In the genomic region with DNA sequence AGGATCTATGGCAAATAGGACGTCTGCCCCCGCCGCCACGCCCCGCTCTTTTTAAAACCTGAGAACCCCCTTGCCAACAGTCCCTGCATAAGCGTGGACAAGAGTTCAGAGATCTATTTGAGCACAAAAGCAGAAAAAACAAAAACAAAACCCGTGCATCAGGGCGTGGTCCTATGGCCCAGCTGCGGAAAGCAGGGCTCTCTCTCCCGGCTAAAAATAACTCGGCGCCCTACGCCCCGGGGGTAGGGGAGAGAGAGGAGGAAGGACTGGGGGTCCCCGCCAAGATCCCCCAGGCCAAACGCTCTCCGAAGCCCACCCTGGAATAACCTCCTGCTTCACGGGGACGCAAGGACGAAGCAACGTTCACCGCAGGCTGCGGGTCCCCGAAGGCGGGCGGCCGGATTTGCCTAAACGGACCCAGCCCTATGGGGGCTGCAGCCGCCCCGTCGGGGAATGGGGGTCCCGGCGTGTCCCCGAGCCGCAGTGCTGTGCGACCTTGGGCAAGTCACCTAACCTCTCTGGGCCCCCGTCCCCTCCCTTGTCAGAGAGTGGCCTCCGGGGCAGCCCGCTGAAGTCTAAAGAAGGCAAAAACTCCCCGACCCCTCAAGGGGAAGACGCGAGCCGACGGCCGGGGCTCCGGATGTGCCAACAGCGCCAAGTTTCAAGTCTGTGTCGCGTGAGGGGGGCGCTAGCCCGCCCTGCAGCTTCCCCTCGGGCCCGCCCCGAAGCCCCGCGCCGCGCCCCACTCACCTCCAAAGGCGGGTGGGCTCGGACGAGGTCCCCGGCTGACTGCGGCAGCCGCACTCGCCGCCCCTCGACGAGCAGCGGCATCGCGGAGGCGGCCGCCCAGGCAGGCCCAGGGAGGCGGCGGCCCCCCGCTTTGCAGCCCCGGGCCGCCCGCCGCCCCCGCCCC, we compare ENCODE assay signal across 8 cellular contexts. TPM values are rescaled to one million over a fixed set of nuclear protein-coding genes. Genes with fewer than 3 reads are reported as not detected.
DNase-seq lines count a peak whose midpoint lies in the region; ATAC-seq and TF ChIP-seq lines count a peak whose summit lies in the region.

No MANE protein-coding gene starts in this region.

- ATAC-seq in GM21390 (IDR thresholded peaks at IDR 0.05; ENCODE audit: unreplicated experiment) = peak; percentile 54

- TF ChIP-seq CTCF in GM12873 (IDR thresholded peaks at IDR 0.05; ENCODE audit: insufficient read depth, low read depth, low read length, missing control alignments) = peak; percentile 41
- TF ChIP-seq CTCF in WI38 (IDR thresholded peaks at IDR 0.05; ENCODE audit: low read depth, low read length) = no peak
- TF ChIP-seq CTCF in neural crest cell (conservative IDR thresholded peaks at IDR 0.05) = peak; percentile 22

- H3K27me3 ChIP-seq in HUES6 (ENCODE audit: control insufficient read depth, insufficient read depth, low read length) = no peaks in the 10 kb centered on the region

- no peaks in the 10 kb centered on the region for H3K4me1 ChIP-seq in HUES6 (ENCODE audit: control insufficient read depth, insufficient read depth, low read length)

- peak; percentile 36 to 46 for DNase-seq in erythroblast (lab: John Stamatoyannopoulos, UW)
- DNase-seq in neural crest cell (ENCODE audit: low read depth, low spot score) = peak; percentile 57
- no peak for DNase-seq in NCI-H2107 treated with DMSO at 0.1 percent for 48 hours (lab: John Stamatoyannopoulos, UW; ENCODE audit: unreplicated experiment)
- DNase-seq in G401 (ENCODE audit: low spot score) = no peak

- H3K27me3 Mint-ChIP-seq in neural crest cell (ENCODE audit: low read depth) = no peaks in the 10 kb centered on the region

- peaks cover 17% of the 10 kb centered on the region for H3K36me3 ChIP-seq in HUES6 (ENCODE audit: control insufficient read depth, insufficient read depth, low read length)

- peaks cover 17% of the 10 kb centered on the region for H3K4me1 Mint-ChIP-seq in neural crest cell

- TF ChIP-seq POLR2A in erythroblast (IDR thresholded peaks at IDR 0.05; ENCODE audit: low read length) = no peak

- peak overlapping the region; percentile 81 for H3K9ac ChIP-seq in HUES6 (ENCODE audit: low read length)

- H3K27ac ChIP-seq in HUES6 (ENCODE audit: low read depth, low read length) = peak overlapping the region; percentile 65; the same call in 1 of the 2 replicates

- peak overlapping the region; percentile 92 for H3K4me3 Mint-ChIP-seq in neural crest cell

- H3K36me3 Mint-ChIP-seq in neural crest cell (ENCODE audit: low read depth) = no peaks in the 10 kb centered on the region

- no peaks in the 10 kb centered on the region for H3K9me3 ChIP-seq in HUES6 (ENCODE audit: control insufficient read depth, insufficient read depth, low read depth, low read length)

- peak overlapping the region; percentile 95 for H3K4me3 ChIP-seq in HUES6 (ENCODE audit: low read depth, low read length)
- H3K4me3 ChIP-seq in WI38 (ENCODE audit: low read depth, low read length) = peak overlapping the region; percentile 96

- peak overlapping the region; percentile 94 for H3K27ac Mint-ChIP-seq in neural crest cell (ENCODE audit: unreplicated experiment)

- in situ Hi-C loops in G401 (cut with HindIII; ENCODE audit: low sequenced_read_pairs) = no loop called here

- no peaks in the 10 kb centered on the region for H3K9me3 Mint-ChIP-seq in neural crest cell

RNA-seq across cellular contexts. Expression of a gene that starts 0.5 kb away (rescaled TPM):
- total RNA-seq in neural crest cell = 32.0 and 34.4 TPM in 2 replicates
- total RNA-seq in G401 (2014; rRNA removed; shearing (Covaris generic)) = 59.1 and 69.6 TPM in 2 replicates

RNA-seq across cellular contexts. Expression of a gene that starts 38.7 kb away (rescaled TPM):
- total RNA-seq in neural crest cell = 30.7 and 31.8 TPM in 2 replicates
- 23.8 and 25.5 TPM in 2 replicates for total RNA-seq in G401 (2014; rRNA removed; shearing (Covaris generic))

Comparison
In these comparisons a context has a peak if more than half of its experiments do, and no peak if none do; other contexts are left out.
1. DNase-seq: peak in erythroblast (2 of 2) and neural crest cell (single experiment); none in NCI-H2107 treated with DMSO at 0.1 percent for 48 hours (single experiment) and G401 (single experiment).